1 cellular context compared by ENCODE assay signal in the genomic region with DNA sequence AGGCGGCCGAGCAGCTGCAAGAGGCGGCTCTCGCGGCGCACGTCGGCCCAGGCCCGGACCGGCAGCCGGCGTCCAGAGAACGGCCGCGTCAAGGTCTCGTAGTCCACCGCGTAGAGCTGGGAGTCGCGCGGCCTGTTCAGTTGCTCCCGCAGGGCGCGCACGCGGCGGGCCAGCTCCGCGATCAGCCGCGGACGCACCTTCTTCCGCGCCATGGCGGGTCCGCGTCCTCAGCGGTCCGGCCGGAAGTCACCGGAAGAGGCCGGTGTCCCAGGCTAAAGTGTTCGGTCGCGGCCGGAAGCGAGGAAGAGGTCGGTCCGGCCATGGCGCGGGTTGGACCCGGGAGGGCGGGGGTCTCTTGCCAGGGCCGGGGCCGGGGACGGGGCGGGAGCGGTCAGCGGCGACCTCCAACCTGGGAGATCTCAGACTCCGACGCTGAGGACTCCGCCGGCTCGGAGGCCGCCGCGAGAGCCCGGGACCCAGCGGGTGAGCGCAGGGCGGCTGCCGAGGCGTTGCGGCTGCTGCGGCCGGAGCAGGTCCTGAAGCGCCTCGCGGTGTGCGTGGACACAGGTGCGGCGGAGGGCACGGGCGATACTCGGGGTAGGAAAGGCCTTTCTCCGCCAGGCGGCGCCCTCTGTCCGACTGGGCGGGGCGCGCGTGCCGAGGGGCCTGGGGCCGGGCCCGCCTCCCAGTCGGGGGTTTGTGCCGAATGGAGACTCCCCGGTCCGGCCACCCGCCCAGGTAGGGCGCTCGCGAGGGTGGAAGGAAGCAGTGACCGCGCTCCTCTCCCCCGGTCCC.
TF ChIP-seq lines count a peak whose summit lies in the region.

A gene (minus strand): TSS at position 227 of the 795 bp plus-strand sequence. CDS start 15 bp downstream, at position 212.

TF ChIP-seq in HepG2, 621 proteins besides CTCF, POLR2A, EP300 and RAD21 (continued from another document and continues in another):
- TF ChIP-seq, protein P1, sequence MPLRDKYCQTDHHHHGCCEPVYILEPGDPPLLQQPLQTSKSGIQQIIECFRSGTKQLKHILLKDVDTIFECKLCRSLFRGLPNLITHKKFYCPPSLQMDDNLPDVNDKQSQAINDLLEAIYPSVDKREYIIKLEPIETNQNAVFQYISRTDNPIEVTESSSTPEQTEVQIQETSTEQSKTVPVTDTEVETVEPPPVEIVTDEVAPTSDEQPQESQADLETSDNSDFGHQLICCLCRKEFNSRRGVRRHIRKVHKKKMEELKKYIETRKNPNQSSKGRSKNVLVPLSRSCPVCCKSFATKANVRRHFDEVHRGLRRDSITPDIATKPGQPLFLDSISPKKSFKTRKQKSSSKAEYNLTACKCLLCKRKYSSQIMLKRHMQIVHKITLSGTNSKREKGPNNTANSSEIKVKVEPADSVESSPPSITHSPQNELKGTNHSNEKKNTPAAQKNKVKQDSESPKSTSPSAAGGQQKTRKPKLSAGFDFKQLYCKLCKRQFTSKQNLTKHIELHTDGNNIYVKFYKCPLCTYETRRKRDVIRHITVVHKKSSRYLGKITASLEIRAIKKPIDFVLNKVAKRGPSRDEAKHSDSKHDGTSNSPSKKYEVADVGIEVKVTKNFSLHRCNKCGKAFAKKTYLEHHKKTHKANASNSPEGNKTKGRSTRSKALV (CRISPR knock-in tag; IDR thresholded peaks at IDR 0.05): peak; percentile 83; the same call in 1 of the 2 replicates
- TF ChIP-seq MEIS2 (CRISPR knock-in tag; IDR thresholded peaks at IDR 0.05): peak; percentile 23; the same call in 1 of the 2 replicates
- peak; percentile 71; the same call in 1 of the 2 replicates for TF ChIP-seq SMYD3 (CRISPR knock-in tag; IDR thresholded peaks at IDR 0.05)
- TF ChIP-seq, protein P2, sequence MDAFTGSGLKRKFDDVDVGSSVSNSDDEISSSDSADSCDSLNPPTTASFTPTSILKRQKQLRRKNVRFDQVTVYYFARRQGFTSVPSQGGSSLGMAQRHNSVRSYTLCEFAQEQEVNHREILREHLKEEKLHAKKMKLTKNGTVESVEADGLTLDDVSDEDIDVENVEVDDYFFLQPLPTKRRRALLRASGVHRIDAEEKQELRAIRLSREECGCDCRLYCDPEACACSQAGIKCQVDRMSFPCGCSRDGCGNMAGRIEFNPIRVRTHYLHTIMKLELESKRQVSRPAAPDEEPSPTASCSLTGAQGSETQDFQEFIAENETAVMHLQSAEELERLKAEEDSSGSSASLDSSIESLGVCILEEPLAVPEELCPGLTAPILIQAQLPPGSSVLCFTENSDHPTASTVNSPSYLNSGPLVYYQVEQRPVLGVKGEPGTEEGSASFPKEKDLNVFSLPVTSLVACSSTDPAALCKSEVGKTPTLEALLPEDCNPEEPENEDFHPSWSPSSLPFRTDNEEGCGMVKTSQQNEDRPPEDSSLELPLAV (CRISPR knock-in tag; conservative IDR thresholded peaks at IDR 0.05; ENCODE audit: low read depth): no peak
- TF ChIP-seq ATF7-NPFF (CRISPR knock-in tag; IDR thresholded peaks at IDR 0.05; ENCODE audit: low read depth): peak; percentile 90
- TF ChIP-seq, protein P3, sequence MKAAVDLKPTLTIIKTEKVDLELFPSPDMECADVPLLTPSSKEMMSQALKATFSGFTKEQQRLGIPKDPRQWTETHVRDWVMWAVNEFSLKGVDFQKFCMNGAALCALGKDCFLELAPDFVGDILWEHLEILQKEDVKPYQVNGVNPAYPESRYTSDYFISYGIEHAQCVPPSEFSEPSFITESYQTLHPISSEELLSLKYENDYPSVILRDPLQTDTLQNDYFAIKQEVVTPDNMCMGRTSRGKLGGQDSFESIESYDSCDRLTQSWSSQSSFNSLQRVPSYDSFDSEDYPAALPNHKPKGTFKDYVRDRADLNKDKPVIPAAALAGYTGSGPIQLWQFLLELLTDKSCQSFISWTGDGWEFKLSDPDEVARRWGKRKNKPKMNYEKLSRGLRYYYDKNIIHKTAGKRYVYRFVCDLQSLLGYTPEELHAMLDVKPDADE (CRISPR knock-in tag; IDR thresholded peaks at IDR 0.05): peak; percentile 60; the same call in 1 of the 2 replicates
- TF ChIP-seq SMC3 (IDR thresholded peaks at IDR 0.05; ENCODE audit: low read length): peak; percentile 19; the same call in 1 of the 2 replicates
- TF ChIP-seq, protein P4, sequence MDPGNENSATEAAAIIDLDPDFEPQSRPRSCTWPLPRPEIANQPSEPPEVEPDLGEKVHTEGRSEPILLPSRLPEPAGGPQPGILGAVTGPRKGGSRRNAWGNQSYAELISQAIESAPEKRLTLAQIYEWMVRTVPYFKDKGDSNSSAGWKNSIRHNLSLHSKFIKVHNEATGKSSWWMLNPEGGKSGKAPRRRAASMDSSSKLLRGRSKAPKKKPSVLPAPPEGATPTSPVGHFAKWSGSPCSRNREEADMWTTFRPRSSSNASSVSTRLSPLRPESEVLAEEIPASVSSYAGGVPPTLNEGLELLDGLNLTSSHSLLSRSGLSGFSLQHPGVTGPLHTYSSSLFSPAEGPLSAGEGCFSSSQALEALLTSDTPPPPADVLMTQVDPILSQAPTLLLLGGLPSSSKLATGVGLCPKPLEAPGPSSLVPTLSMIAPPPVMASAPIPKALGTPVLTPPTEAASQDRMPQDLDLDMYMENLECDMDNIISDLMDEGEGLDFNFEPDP (CRISPR knock-in tag; conservative IDR thresholded peaks at IDR 0.05): peak; percentile 95; the same call in 1 of the 2 replicates
- TF ChIP-seq MAFK (conservative IDR thresholded peaks at IDR 0.05 in 1 of 2, IDR thresholded peaks at IDR 0.05 in 1 of 2; ENCODE audit: low read length in 2 of 2): no peak
- TF ChIP-seq NCOA2 (CRISPR knock-in tag; IDR thresholded peaks at IDR 0.05): peak; percentile 62; the same call in 1 of the 2 replicates
- peak; percentile 77 for TF ChIP-seq ZBTB7B (CRISPR knock-in tag; IDR thresholded peaks at IDR 0.05)
- no peak for TF ChIP-seq SP1 (IDR thresholded peaks at IDR 0.05)
- TF ChIP-seq SP1 (CRISPR knock-in tag; IDR thresholded peaks at IDR 0.05): peak; percentile 80
- TF ChIP-seq STAT5B (CRISPR knock-in tag; IDR thresholded peaks at IDR 0.05): 0 out of 2 replicates have a peak, but pooled peaks have one; percentile 48
- TF ChIP-seq BRD4 (CRISPR knock-in tag; IDR thresholded peaks at IDR 0.05): peak; percentile 97
- TF ChIP-seq, protein P5, sequence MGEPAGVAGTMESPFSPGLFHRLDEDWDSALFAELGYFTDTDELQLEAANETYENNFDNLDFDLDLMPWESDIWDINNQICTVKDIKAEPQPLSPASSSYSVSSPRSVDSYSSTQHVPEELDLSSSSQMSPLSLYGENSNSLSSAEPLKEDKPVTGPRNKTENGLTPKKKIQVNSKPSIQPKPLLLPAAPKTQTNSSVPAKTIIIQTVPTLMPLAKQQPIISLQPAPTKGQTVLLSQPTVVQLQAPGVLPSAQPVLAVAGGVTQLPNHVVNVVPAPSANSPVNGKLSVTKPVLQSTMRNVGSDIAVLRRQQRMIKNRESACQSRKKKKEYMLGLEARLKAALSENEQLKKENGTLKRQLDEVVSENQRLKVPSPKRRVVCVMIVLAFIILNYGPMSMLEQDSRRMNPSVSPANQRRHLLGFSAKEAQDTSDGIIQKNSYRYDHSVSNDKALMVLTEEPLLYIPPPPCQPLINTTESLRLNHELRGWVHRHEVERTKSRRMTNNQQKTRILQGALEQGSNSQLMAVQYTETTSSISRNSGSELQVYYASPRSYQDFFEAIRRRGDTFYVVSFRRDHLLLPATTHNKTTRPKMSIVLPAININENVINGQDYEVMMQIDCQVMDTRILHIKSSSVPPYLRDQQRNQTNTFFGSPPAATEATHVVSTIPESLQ (CRISPR knock-in tag; conservative IDR thresholded peaks at IDR 0.05): 0 out of 2 replicates have a peak, but pooled peaks have one; percentile 63
- TF ChIP-seq DNMT1 (CRISPR knock-in tag; IDR thresholded peaks at IDR 0.05): peak; percentile 94
- TF ChIP-seq, protein P6, sequence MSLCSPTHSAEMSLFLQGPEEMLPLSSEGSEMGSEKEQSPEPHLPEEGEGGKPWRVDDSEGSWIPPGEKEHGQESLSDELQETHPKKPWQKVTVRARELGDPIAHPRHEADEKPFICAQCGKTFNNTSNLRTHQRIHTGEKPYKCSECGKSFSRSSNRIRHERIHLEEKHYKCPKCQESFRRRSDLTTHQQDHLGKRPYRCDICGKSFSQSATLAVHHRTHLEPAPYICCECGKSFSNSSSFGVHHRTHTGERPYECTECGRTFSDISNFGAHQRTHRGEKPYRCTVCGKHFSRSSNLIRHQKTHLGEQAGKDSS (CRISPR knock-in tag; IDR thresholded peaks at IDR 0.05; ENCODE audit: borderline replicate concordance, low read depth): peak; percentile 91; the same call in 1 of the 2 replicates
- 0 out of 2 replicates have a peak, but pooled peaks have one; percentile 63 for TF ChIP-seq ZFP82 (CRISPR knock-in tag; IDR thresholded peaks at IDR 0.05; ENCODE audit: borderline replicate concordance)
- TF ChIP-seq, protein P7, sequence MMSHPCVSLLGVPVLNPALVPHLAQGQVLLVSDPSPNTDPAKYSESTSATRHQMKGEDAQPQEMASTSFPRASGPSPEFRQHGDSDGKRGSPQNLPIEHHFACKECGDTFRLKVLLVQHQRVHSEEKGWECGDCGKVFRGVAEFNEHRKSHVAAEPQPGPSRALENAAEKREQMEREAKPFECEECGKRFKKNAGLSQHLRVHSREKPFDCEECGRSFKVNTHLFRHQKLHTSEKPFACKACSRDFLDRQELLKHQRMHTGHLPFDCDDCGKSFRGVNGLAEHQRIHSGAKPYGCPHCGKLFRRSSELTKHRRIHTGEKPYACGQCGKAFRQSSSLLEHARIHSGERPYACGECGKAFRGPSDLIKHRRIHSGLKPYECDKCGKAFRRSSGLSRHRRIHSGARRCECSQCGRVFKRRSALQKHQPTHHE (CRISPR knock-in tag; IDR thresholded peaks at IDR 0.05; ENCODE audit: borderline replicate concordance): peak; percentile 64
- 0 out of 2 replicates have a peak, but pooled peaks have one; percentile 7 for TF ChIP-seq ZNF550 (CRISPR knock-in tag; IDR thresholded peaks at IDR 0.05; ENCODE audit: borderline replicate concordance)
- peak; percentile 94 for TF ChIP-seq RNF2 (conservative IDR thresholded peaks at IDR 0.05; ENCODE audit: low read depth)
- peak; percentile 11; the same call in 1 of the 2 replicates for TF ChIP-seq ZNF776 (CRISPR knock-in tag; IDR thresholded peaks at IDR 0.05)
- TF ChIP-seq MIXL1 (CRISPR knock-in tag; IDR thresholded peaks at IDR 0.05): 0 out of 2 replicates have a peak, but pooled peaks have one; percentile 20
- peak; percentile 94 for TF ChIP-seq KLF12 (CRISPR knock-in tag; IDR thresholded peaks at IDR 0.05; ENCODE audit: borderline replicate concordance)
- TF ChIP-seq, protein P8, sequence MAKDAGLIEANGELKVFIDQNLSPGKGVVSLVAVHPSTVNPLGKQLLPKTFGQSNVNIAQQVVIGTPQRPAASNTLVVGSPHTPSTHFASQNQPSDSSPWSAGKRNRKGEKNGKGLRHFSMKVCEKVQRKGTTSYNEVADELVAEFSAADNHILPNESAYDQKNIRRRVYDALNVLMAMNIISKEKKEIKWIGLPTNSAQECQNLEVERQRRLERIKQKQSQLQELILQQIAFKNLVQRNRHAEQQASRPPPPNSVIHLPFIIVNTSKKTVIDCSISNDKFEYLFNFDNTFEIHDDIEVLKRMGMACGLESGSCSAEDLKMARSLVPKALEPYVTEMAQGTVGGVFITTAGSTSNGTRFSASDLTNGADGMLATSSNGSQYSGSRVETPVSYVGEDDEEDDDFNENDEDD (CRISPR knock-in tag; IDR thresholded peaks at IDR 0.05; ENCODE audit: borderline replicate concordance): peak; percentile 76; the same call in 1 of the 2 replicates
- peak; percentile 78 for TF ChIP-seq ZNF232 (CRISPR knock-in tag; IDR thresholded peaks at IDR 0.05; ENCODE audit: borderline replicate concordance)
- TF ChIP-seq, protein P9, sequence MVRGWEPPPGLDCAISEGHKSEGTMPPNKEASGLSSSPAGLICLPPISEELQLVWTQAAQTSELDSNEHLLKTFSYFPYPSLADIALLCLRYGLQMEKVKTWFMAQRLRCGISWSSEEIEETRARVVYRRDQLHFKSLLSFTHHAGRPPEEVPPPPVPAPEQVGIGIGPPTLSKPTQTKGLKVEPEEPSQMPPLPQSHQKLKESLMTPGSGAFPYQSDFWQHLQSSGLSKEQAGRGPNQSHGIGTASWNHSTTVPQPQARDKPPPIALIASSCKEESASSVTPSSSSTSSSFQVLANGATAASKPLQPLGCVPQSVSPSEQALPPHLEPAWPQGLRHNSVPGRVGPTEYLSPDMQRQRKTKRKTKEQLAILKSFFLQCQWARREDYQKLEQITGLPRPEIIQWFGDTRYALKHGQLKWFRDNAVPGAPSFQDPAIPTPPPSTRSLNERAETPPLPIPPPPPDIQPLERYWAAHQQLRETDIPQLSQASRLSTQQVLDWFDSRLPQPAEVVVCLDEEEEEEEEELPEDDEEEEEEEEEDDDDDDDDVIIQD (CRISPR knock-in tag; IDR thresholded peaks at IDR 0.05; ENCODE audit: low read depth): peak; percentile 31; the same call in 1 of the 2 replicates
- TF ChIP-seq, protein P10, sequence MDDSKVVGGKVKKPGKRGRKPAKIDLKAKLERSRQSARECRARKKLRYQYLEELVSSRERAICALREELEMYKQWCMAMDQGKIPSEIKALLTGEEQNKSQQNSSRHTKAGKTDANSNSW (CRISPR knock-in tag; IDR thresholded peaks at IDR 0.05; ENCODE audit: borderline replicate concordance): no peak
- peak; percentile 69; the same call in 1 of the 2 replicates for TF ChIP-seq ZNF724P (CRISPR knock-in tag; IDR thresholded peaks at IDR 0.05; ENCODE audit: borderline replicate concordance)
- TF ChIP-seq ZIK1 (CRISPR knock-in tag; IDR thresholded peaks at IDR 0.05; ENCODE audit: borderline replicate concordance, low read depth): peak; percentile 66; the same call in 1 of the 2 replicates
- peak; percentile 71 for TF ChIP-seq HNRNPK (IDR thresholded peaks at IDR 0.05; ENCODE audit: low read depth, low read length, poor library complexity, severe bottlenecking)
- TF ChIP-seq NFRKB (IDR thresholded peaks at IDR 0.05): no peak
- TF ChIP-seq REPIN1 (CRISPR knock-in tag; IDR thresholded peaks at IDR 0.05; ENCODE audit: borderline replicate concordance, low read depth): peak; percentile 94
- peak; percentile 93 for TF ChIP-seq ETV5 (CRISPR knock-in tag; IDR thresholded peaks at IDR 0.05; ENCODE audit: borderline replicate concordance)
- peak; percentile 83; the same call in 1 of the 2 replicates for TF ChIP-seq ZNF672 (CRISPR knock-in tag; IDR thresholded peaks at IDR 0.05)
- peak; percentile 84; the same call in 1 of the 2 replicates for TF ChIP-seq ZNF777 (CRISPR knock-in tag; IDR thresholded peaks at IDR 0.05)
- TF ChIP-seq SOX6 (IDR thresholded peaks at IDR 0.05): no peak
- TF ChIP-seq SOX6 (CRISPR knock-in tag; IDR thresholded peaks at IDR 0.05): peak; percentile 8; the same call in 1 of the 2 replicates
- TF ChIP-seq ZNF720 (CRISPR knock-in tag; IDR thresholded peaks at IDR 0.05): no peak; the same call in 1 of the 2 replicates
- no peak for TF ChIP-seq ATRX (CRISPR knock-in tag; IDR thresholded peaks at IDR 0.05; ENCODE audit: borderline replicate concordance)
- no peak for TF ChIP-seq ZBTB3 (CRISPR knock-in tag; IDR thresholded peaks at IDR 0.05; ENCODE audit: borderline replicate concordance, low read depth)
- no peak for TF ChIP-seq TSC22D2 (CRISPR knock-in tag; IDR thresholded peaks at IDR 0.05; ENCODE audit: borderline replicate concordance)
- no peak for TF ChIP-seq SYNCRIP (IDR thresholded peaks at IDR 0.05; ENCODE audit: insufficient read depth, low read depth, low read length)
- TF ChIP-seq ZBTB20 (CRISPR knock-in tag; IDR thresholded peaks at IDR 0.05; ENCODE audit: borderline replicate concordance, low read depth): peak; percentile 65; the same call in 1 of the 2 replicates
- TF ChIP-seq NBN (conservative IDR thresholded peaks at IDR 0.05): no peak
- TF ChIP-seq RXRB (CRISPR knock-in tag; IDR thresholded peaks at IDR 0.05; ENCODE audit: borderline replicate concordance): peak; percentile 64
- TF ChIP-seq ZNF652 (CRISPR knock-in tag; IDR thresholded peaks at IDR 0.05; ENCODE audit: borderline replicate concordance, low read depth): no peak
- no peak for TF ChIP-seq TBP (CRISPR knock-in tag; IDR thresholded peaks at IDR 0.05)
- no peak for TF ChIP-seq KAT2B (IDR thresholded peaks at IDR 0.05; ENCODE audit: borderline replicate concordance, low read depth, low read length)
- TF ChIP-seq ZNF256 (CRISPR knock-in tag; conservative IDR thresholded peaks at IDR 0.05): peak; percentile 58
